ENCODE assay signal across 16 cellular contexts in the genomic region with DNA sequence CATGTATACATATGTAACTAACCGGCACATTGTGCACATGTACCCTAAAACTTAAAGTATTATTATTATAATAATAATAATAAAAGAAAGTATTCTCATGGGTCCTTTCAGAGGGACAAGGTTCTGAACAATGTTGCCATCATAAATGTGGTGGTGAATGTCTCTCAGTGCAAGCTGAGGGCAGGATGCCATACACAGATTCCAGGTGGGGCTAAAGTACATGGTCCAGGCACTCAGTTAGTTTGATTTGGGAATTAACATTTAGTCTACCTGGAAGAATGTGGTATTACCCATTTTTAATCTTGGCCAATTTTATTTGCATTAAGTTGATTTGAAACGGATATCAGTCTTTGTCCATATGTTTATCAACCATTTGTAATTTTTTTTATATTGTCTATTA. TPM values are rescaled to one million over a fixed set of nuclear protein-coding genes. Genes with fewer than 3 reads are reported as not detected.
DNase-seq lines count a peak whose midpoint lies in the region; ATAC-seq and TF ChIP-seq lines count a peak whose summit lies in the region.
"Had no signal": no experiment of that assay in that cellular context is flagged by ENCODE, and none has a peak within 500 bp of the region (broad histone marks: within the 10 kb centered on the region; RNA-seq: fewer than 3 reads in every experiment).

No MANE protein-coding gene starts in this region.

- no peak overlapping the region for H3K4me3 Mint-ChIP-seq in type B pancreatic cell
- H3K4me3 Mint-ChIP-seq: CD4-positive, alpha-beta T cell; GM23338; HFFc6 had no signal

- intact Hi-C loops in left colon (cut with DNase I, micrococcal nuclease) (no loop called here), right lobe of liver (cut with DNase I) (no loop called here)

- H3K4me1 Mint-ChIP-seq in type B pancreatic cell (ENCODE audit: unreplicated experiment): peaks cover 39% of the 10 kb centered on the region

- no peak for DNase-seq in left colon
- DNase-seq in right lobe of liver: peak in 2 of 3 donors; percentile 40 to 84
- DNase-seq in type B pancreatic cell (ENCODE audit: extremely low spot score, unreplicated experiment): no peak
- no peak for DNase-seq in GM10266 (ENCODE audit: extremely low spot score)
- DNase-seq: 8988T; ACHN; BE2C; Caco-2; CD4-positive, alpha-beta T cell; HCEC 1CT; HFFc6 had no signal

- no peaks in the 10 kb centered on the region for H3K27me3 ChIP-seq in BLaER1 treated with 17β-estradiol and CSF1 and Interleukin-3, amounts not matched to agents 10 nM and 100 nM
- H3K27me3 ChIP-seq in right lobe of liver: no peaks in the 10 kb centered on the region
- H3K27me3 ChIP-seq: BE2C had no signal

- H3K27ac Mint-ChIP-seq in type B pancreatic cell: peak overlapping the region; percentile 85
- H3K27ac Mint-ChIP-seq: CD4-positive, alpha-beta T cell; GM23338; HFFc6 had no signal

- peaks cover 4% of the 10 kb centered on the region for H3K36me3 Mint-ChIP-seq in type B pancreatic cell

- H3K27ac ChIP-seq in BLaER1 treated with 17β-estradiol and CSF1 and Interleukin-3, amounts not matched to agents 10 nM and 100 nM: 0 out of 22 replicates have a peak overlapping the region, but pooled peaks of 1 of the 11 experiments have one; percentile 35
- peak overlapping the region in 2 of 3 donors; percentile 38 to 61 for H3K27ac ChIP-seq in right lobe of liver
- H3K27ac ChIP-seq: C4-2B had no signal

- peak overlapping the region in 7 of 11 experiments; percentile 26 to 66 (median 54); a peak in 11 of 22 replicates for H3K4me2 ChIP-seq in BLaER1 treated with 17β-estradiol and CSF1 and Interleukin-3, amounts not matched to agents 10 nM and 100 nM
- H3K4me2 ChIP-seq: GM23338 had no signal

- WGBS in right lobe of liver (ENCODE audit: insufficient coverage, low coverage, low lambda C conversion rate, missing lambda C conversion rate): 44% methylated on average over 2 of the region's 2 CpGs

- ATAC-seq in left colon: peak; percentile 18
- ATAC-seq in right lobe of liver: peak; percentile 64 to 83 (median 78)
- no peak for ATAC-seq in HG02870 (IDR thresholded peaks at IDR 0.05; ENCODE audit: unreplicated experiment)
- no peak for ATAC-seq in GM21515 (IDR thresholded peaks at IDR 0.05; ENCODE audit: unreplicated experiment)
- ATAC-seq: GM23338 had no signal

- no peak for TF ChIP-seq POLR2A in right lobe of liver (IDR thresholded peaks at IDR 0.05)

- peaks cover 0 to 71% (median 10%) of the 10 kb centered on the region in 11 experiments; a peak in 11 of 22 replicates for H4K20me1 ChIP-seq in BLaER1 treated with 17β-estradiol and CSF1 and Interleukin-3, amounts not matched to agents 10 nM and 100 nM

- TF ChIP-seq CTCF in right lobe of liver (IDR thresholded peaks at IDR 0.05) (peak in 1 of 4 donors; percentile 8), type B pancreatic cell (conservative IDR thresholded peaks at IDR 0.05) (no peak), GM10266 (IDR thresholded peaks at IDR 0.05; ENCODE audit: control insufficient read depth, insufficient read depth, low read depth, missing control alignments) (no peak)

- H3K27me3 Mint-ChIP-seq in type B pancreatic cell: no peaks in the 10 kb centered on the region
- H3K27me3 Mint-ChIP-seq: CD4-positive, alpha-beta T cell had no signal

- H3K9me3 ChIP-seq in BLaER1 treated with 17β-estradiol and CSF1 and Interleukin-3, amounts not matched to agents 10 nM and 100 nM (replicated peaks in 1 of 11): no peaks in the 10 kb centered on the region; a peak in 2 of 22 replicates
- H3K9me3 ChIP-seq in right lobe of liver: no peaks in the 10 kb centered on the region
- H3K9me3 ChIP-seq: BE2C, Caco-2 had no signal

- no peak overlapping the region for H3K9ac ChIP-seq in BLaER1 treated with 17β-estradiol and CSF1 and Interleukin-3, amounts not matched to agents 10 nM and 100 nM

- peaks cover 0 to 5% (median 0%) of the 10 kb centered on the region in 11 experiments; a peak in 1 of 22 replicates for H3K36me3 ChIP-seq in BLaER1 treated with 17β-estradiol and CSF1 and Interleukin-3, amounts not matched to agents 10 nM and 100 nM
- no peaks in the 10 kb centered on the region for H3K36me3 ChIP-seq in right lobe of liver
- H3K36me3 ChIP-seq: BE2C had no signal

- H3K9me3 Mint-ChIP-seq in type B pancreatic cell: peaks cover 4% of the 10 kb centered on the region
- H3K9me3 Mint-ChIP-seq: CD4-positive, alpha-beta T cell; GM23338; HFFc6 had no signal

- H3K4me1 ChIP-seq in BLaER1 treated with 17β-estradiol and CSF1 and Interleukin-3, amounts not matched to agents 10 nM and 100 nM: peaks cover 67 to 96% (median 79%) of the 10 kb centered on the region in 10 experiments
- H3K4me1 ChIP-seq in right lobe of liver: peaks cover 0 to 79% (median 24%) of the 10 kb centered on the region in 4 donors
- H3K4me1 ChIP-seq: BE2C had no signal

- H3K4me3 ChIP-seq in BLaER1 treated with 17β-estradiol and CSF1 and Interleukin-3, amounts not matched to agents 10 nM and 100 nM: no peak overlapping the region
- H3K4me3 ChIP-seq in right lobe of liver: no peak overlapping the region
- H3K4me3 ChIP-seq: GM23338 had no signal

RNA-seq across cellular contexts. Expression of gene PDE8A, which starts 24.5 kb away (rescaled TPM):
- total RNA-seq in left colon: 10 to 100 TPM; 93.7 to 99.8 TPM
- total RNA-seq in right lobe of liver: 10 to 100 TPM; 32.7 to 40.5 (median 37.4) TPM
- total RNA-seq in type B pancreatic cell (ENCODE audit: low replicate concordance): 22.8 and 41.8 TPM in 2 replicates

Comparison
In these comparisons a context has a peak if more than half of its experiments do, and no peak if none do; other contexts are left out.
1. ATAC-seq: peak in left colon (single experiment) and right lobe of liver (4 of 4); none in HG02870 (single experiment) and GM21515 (single experiment).
2. DNase-seq: peak in right lobe of liver (2 of 3); none in left colon (0 of 2), type B pancreatic cell (single experiment) and GM10266 (single experiment).